Comparison of ENCODE assay signal across 9 cellular contexts in the genomic region with DNA sequence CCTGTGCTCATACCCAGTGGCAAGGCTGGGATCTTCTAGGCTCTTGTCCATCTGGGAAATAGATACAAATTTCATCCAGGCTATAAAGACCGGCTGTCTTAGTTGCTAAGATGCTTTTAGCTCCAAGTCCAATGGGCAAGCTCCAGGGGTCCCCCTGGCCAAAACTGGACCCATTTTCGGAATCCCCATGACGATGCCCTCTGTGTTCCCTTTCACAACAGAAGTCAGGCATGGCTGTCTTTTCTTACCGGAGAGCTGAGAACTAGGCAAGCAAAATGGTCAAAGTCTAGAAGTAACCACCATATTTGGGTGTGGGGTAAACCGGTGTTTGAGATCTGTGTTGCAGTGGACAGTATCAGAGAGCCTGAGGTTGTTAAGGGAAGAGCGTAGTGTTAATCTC. TPM values are rescaled to one million over a fixed set of nuclear protein-coding genes. Genes with fewer than 3 reads are reported as not detected.
DNase-seq lines count a peak whose midpoint lies in the region; ATAC-seq and TF ChIP-seq lines count a peak whose summit lies in the region.
"Had no signal": no experiment of that assay in that cellular context is flagged by ENCODE, and none has a peak within 500 bp of the region (broad histone marks: within the 10 kb centered on the region; RNA-seq: fewer than 3 reads in every experiment).

No MANE protein-coding gene starts in this region.

- no peaks in the 10 kb centered on the region for H3K4me1 ChIP-seq in ES-I3 (ENCODE audit: insufficient read depth, low read length)
- H3K4me1 ChIP-seq in Peyer's patch, result peaks cover 2 to 49% (median 3%) of the 10 kb centered on the region in 4 donors
- H3K4me1 ChIP-seq in psoas muscle, result peaks cover 15% of the 10 kb centered on the region

- TF ChIP-seq CTCF in Peyer's patch (IDR thresholded peaks at IDR 0.05) (no peak), psoas muscle (IDR thresholded peaks at IDR 0.05) (no peak)

- in situ Hi-C loops in ACHN (cut with HindIII; ENCODE audit: low pct_ligation_motif_present, low pct_unique_long_range_greater_than_20kb, low sequenced_read_pairs), result no loop called here

- H3K36me3 ChIP-seq in ES-I3 (ENCODE audit: insufficient read depth, low read length) (no peaks in the 10 kb centered on the region), Peyer's patch (peaks cover 0 to 19% (median 0%) of the 10 kb centered on the region in 3 donors), psoas muscle (ENCODE audit: insufficient read depth in 1 of 2, low read depth in 1 of 2) (peaks cover 0 to 37% of the 10 kb centered on the region in 2 donors)

- H3K9me3 ChIP-seq in ES-I3 (ENCODE audit: control insufficient read depth, insufficient read depth, low read length) (no peaks in the 10 kb centered on the region), Peyer's patch (no peaks in the 10 kb centered on the region), psoas muscle (no peaks in the 10 kb centered on the region)

- H3K27me3 ChIP-seq in Peyer's patch (no peaks in the 10 kb centered on the region), psoas muscle (ENCODE audit: insufficient read depth in 3 of 3, low read length in 2 of 3) (no peaks in the 10 kb centered on the region)

- DNase-seq in Peyer's patch (peak in 2 of 3 donors; percentile 36 to 39), epithelial cell of prostate (ENCODE audit: low read depth, low spot score) (no peak), psoas muscle (no peak), RKO (ENCODE audit: low spot score) (no peak), activated gamma-delta T cell treated with Interleukin-2 at 50 U/mL for 16 hours (no peak), NCI-H1048 (lab: John Stamatoyannopoulos, UW) (no peak), ACHN (no peak)
- DNase-seq: stimulated activated CD4-positive, alpha-beta T cell treated with anti-CD3 and anti-CD28 coated beads, Interleukin-1b, Interleukin-23, amount 100 ng/mL, for 48 hours had no signal

- H3K27ac ChIP-seq in Peyer's patch, result peak overlapping the region; percentile 95 to 100 (median 99)
- H3K27ac ChIP-seq in epithelial cell of prostate, result peak overlapping the region; percentile 100
- H3K27ac ChIP-seq in psoas muscle, result no peak overlapping the region

- no peak for TF ChIP-seq POLR2A in Peyer's patch (IDR thresholded peaks at IDR 0.05)

- H3K4me3 ChIP-seq in Peyer's patch (peak overlapping the region in 2 of 4 donors; percentile 58 to 70), psoas muscle (peak overlapping the region; percentile 80)

- 87 to 93% (median 89%) methylated on average over 6 of the region's 6 CpGs for WGBS in psoas muscle, 3 donors

- H3K9ac ChIP-seq in ES-I3 (ENCODE audit: low read depth, low read length), result peak overlapping the region; percentile 99; the same call in 1 of the 2 replicates

- intact Hi-C loops in psoas muscle (cut with DNase I), result no loop called here

- no peak for ATAC-seq in psoas muscle

RNA-seq across cellular contexts. Expression of gene GLYCTK, which starts 1.0 kb away (rescaled TPM):
- total RNA-seq in Peyer's patch (100 to 1,000 TPM in 3 of 4 donors, 10 to 100 TPM in 1; 89.1 to 274 (median 224) TPM), psoas muscle (1 to 10 TPM; 3.0 to 7.2 (median 5.7) TPM)
- polyA plus RNA-seq in psoas muscle, result 10 to 100 TPM in 1 of 3 donors, 1 to 10 TPM in 2; 3.1 to 16.5 (median 4.2) TPM

RNA-seq across cellular contexts. Expression of gene WDR82, which starts 10.2 kb away (rescaled TPM):
- total RNA-seq in Peyer's patch (10 to 100 TPM; 29.7 to 44.0 (median 38.3) TPM), psoas muscle (10 to 100 TPM; 62.1 to 93.1 (median 85.5) TPM)
- 10 to 100 TPM; 46.1 to 96.7 (median 53.4) TPM for polyA plus RNA-seq in psoas muscle

RNA-seq across cellular contexts. Expression of gene DNAH1, which starts 27.4 kb away (rescaled TPM):
- 100 to 1,000 TPM in 1 of 4 donors, 10 to 100 TPM in 3; 19.3 to 103 (median 64.2) TPM for total RNA-seq in Peyer's patch
- total RNA-seq in psoas muscle, result 1 to 10 TPM; 2.4 to 4.1 (median 3.0) TPM
- polyA plus RNA-seq in psoas muscle, result 1 to 10 TPM in 2 of 3 donors, under 1 TPM in 1; 0.77 to 1.8 (median 1.2) TPM

RNA-seq across cellular contexts. Expression of gene PPM1M, which starts 43.1 kb away (rescaled TPM):
- total RNA-seq in Peyer's patch (10 to 100 TPM in 1 of 4 donors, 1 to 10 TPM in 3; 4.0 to 32.2 (median 6.7) TPM), psoas muscle (1 to 10 TPM; 2.1 to 7.5 (median 3.9) TPM)
- 1 to 10 TPM; 2.5 to 3.3 (median 2.6) TPM for polyA plus RNA-seq in psoas muscle

RNA-seq across cellular contexts. Expression of gene TWF2, which starts 49.7 kb away (rescaled TPM):
- total RNA-seq in Peyer's patch, result 10 to 100 TPM; 46.2 to 68.8 (median 59.3) TPM
- total RNA-seq in psoas muscle, result 100 to 1,000 TPM in 3 of 4 donors, 10 to 100 TPM in 1; 74.9 to 224 (median 138) TPM
- 100 to 1,000 TPM in 1 of 3 donors, 10 to 100 TPM in 2; 19.6 to 160 (median 74.6) TPM for polyA plus RNA-seq in psoas muscle

Comparison
In these comparisons a context has a peak if more than half of its experiments do, and no peak if none do; other contexts are left out.
1. DNase-seq: peak in Peyer's patch (2 of 3); none in epithelial cell of prostate (single experiment), psoas muscle (0 of 2), RKO (single experiment), activated gamma-delta T cell treated with Interleukin-2 at 50 U/mL for 16 hours (single experiment), NCI-H1048 (single experiment) and ACHN (single experiment).
2. RNA of gene GLYCTK, which starts 1.0 kb away (total RNA-seq): 89.1 to 274 TPM in Peyer's patch; 3.0 to 7.2 TPM in psoas muscle; every median in the first group is over 10 times any median in the second.